Comparison of ENCODE assay signal across 15 cellular contexts in genomic region chr5:6775595-6775994, GRCh38.
"Had no signal": no experiment of that assay in that cellular context is flagged by ENCODE, and none has a peak within 500 bp of the region (broad histone marks: within the 10 kb centered on the region; RNA-seq: fewer than 3 reads in every experiment).

No MANE protein-coding gene starts in this region.

- H3K27me3 ChIP-seq: foreskin keratinocyte, right lobe of liver had no signal

- DNase-seq: cerebellar nuclear complex; erythroblast; foreskin keratinocyte; hippocampal formation; left ventricle myocardium inferior; lower lobe of right lung; nephron progenitor cell; psoas muscle; retina; right lobe of liver; spleen; stimulated activated CD4-positive, alpha-beta T cell treated with anti-CD3 and anti-CD28 coated beads, Interleukin-2, amount 100 ng/mL, for 24 hours; stimulated activated CD4-positive, alpha-beta T cell treated with anti-CD3 and anti-CD28 coated beads, Interleukin-4, amount 100 ng/mL, for 4 hours; stimulated activated naive CD4-positive, alpha-beta T cell; trophoblast cell had no signal

- H3K27ac ChIP-seq: foreskin keratinocyte, left ventricle myocardium inferior, lower lobe of right lung, psoas muscle, right lobe of liver, spleen had no signal

- H3K4me3 ChIP-seq: left ventricle myocardium inferior, lower lobe of right lung, psoas muscle, right lobe of liver, spleen had no signal

- H3K9me3 ChIP-seq: left ventricle myocardium inferior, lower lobe of right lung, psoas muscle, right lobe of liver, spleen had no signal

- ATAC-seq: foreskin keratinocyte, lower lobe of right lung, psoas muscle, right lobe of liver had no signal

- H3K4me1 ChIP-seq: foreskin keratinocyte, left ventricle myocardium inferior, right lobe of liver had no signal

- H3K36me3 ChIP-seq: left ventricle myocardium inferior, lower lobe of right lung, right lobe of liver, spleen had no signal
